Comparison of ENCODE assay signal across 18 cellular contexts in the genomic region with DNA sequence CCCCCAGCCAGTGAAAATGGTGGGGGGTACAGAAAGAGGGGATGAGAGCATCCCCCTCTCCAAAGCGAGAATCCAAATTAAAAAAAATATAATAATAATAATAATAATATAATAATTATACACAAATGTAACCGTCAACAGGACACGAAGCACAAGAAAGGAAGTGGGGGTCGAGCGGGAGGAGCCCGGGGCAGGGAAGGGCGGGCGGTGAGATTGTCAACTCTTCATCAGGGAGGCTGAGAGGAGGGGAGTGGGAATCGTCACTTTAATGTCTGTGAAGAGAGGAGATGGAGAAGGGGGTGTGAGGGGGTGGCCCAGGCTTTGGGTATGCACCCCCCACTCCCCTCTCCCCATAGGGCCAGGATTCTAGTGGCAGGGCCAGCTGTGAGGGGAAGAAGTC. TPM values are rescaled to one million over a fixed set of nuclear protein-coding genes. Genes with fewer than 3 reads are reported as not detected.
A peak's percentile ranks its signal among the peaks of the same experiment; 100 is the strongest.
DNase-seq lines count a peak whose midpoint lies in the region; ATAC-seq and TF ChIP-seq lines count a peak whose summit lies in the region.
"Had no signal": no experiment of that assay in that cellular context is flagged by ENCODE, and none has a peak within 500 bp of the region (broad histone marks: within the 10 kb centered on the region; RNA-seq: fewer than 3 reads in every experiment).

No MANE protein-coding gene starts in this region.

- CTCF ChIA-PET in MCF 10A (lab: Yijun Ruan, JAX) (interaction anchor here (0.6 to 1.3 kb wide), 5 partner anchors 10 to 141 kb away, joined by 3 to 6 read pairs (median 3); no protein-coding TSS in a partner anchor), mammary epithelial cell (lab: Charles Lee; ENCODE audit: low non-redundant PET) (no interaction called here), RWPE1 (lab: Yijun Ruan, JAX) (interaction anchor here (1.1 kb wide), 1 partner anchor 21 kb away, joined by 3 read pairs; no protein-coding TSS in a partner anchor)

- POLR2A ChIA-PET in MCF 10A (lab: Yijun Ruan, JAX): interaction anchor here (2.3 to 19.5 kb wide), 3 partner anchors 10 to 43 kb away, joined by 12 to 549 read pairs (median 25); a partner anchor contains a TSS
- POLR2A ChIA-PET in RWPE1 (lab: Yijun Ruan, JAX; ENCODE audit: low non-redundant PET): no interaction called here

- H3K4me1 ChIP-seq in mammary epithelial cell (ENCODE audit: insufficient read depth, low read length) (peaks cover under 1% of the 10 kb centered on the region), psoas muscle (peaks cover 68% of the 10 kb centered on the region), vagina (peaks cover 42% of the 10 kb centered on the region), upper lobe of right lung (peaks cover 29% of the 10 kb centered on the region)

- TF ChIP-seq CTCF in MCF 10A (IDR thresholded peaks at IDR 0.05; ENCODE audit: unreplicated experiment) (no peak), mammary epithelial cell (conservative IDR thresholded peaks at IDR 0.05 in 1 of 2, IDR thresholded peaks at IDR 0.05 in 1 of 2; ENCODE audit: extremely low read depth in 1 of 2, insufficient read depth in 1 of 2, low read depth in 1 of 2, low read length in 2 of 2) (no peak), coronary artery (IDR thresholded peaks at IDR 0.05) (no peak), psoas muscle (IDR thresholded peaks at IDR 0.05) (no peak), vagina (IDR thresholded peaks at IDR 0.05) (no peak), upper lobe of right lung (IDR thresholded peaks at IDR 0.05) (no peak), RWPE1 (conservative IDR thresholded peaks at IDR 0.05; ENCODE audit: low read depth) (no peak)

- H3K9ac ChIP-seq in mammary epithelial cell (ENCODE audit: insufficient read depth, low read length): no peak overlapping the region

- peak overlapping the region; percentile 82 for H3K27ac Mint-ChIP-seq in MCF 10A (ENCODE audit: low read depth, unreplicated experiment)

- no peak for TF ChIP-seq POLR2A in vagina (IDR thresholded peaks at IDR 0.05)

- H4K20me1 ChIP-seq in mammary epithelial cell (ENCODE audit: insufficient read depth, low read length): no peaks in the 10 kb centered on the region

- no peaks in the 10 kb centered on the region for H3K79me2 ChIP-seq in mammary epithelial cell (ENCODE audit: insufficient read depth, low read length)

- H2AFZ ChIP-seq in mammary epithelial cell (ENCODE audit: low read depth, low read length): no peak overlapping the region

- H3K36me3 ChIP-seq in mammary epithelial cell (ENCODE audit: insufficient read depth, low read length): no peaks in the 10 kb centered on the region
- H3K36me3 ChIP-seq in psoas muscle (ENCODE audit: insufficient read depth in 1 of 2, low read depth in 1 of 2): peaks cover 4 to 78% of the 10 kb centered on the region in 2 donors
- peaks cover 4 to 62% of the 10 kb centered on the region in 2 donors for H3K36me3 ChIP-seq in vagina
- H3K36me3 ChIP-seq in upper lobe of right lung: peaks cover 77% of the 10 kb centered on the region

- H3K9me3 ChIP-seq in mammary epithelial cell (replicated peaks; ENCODE audit: insufficient read depth, low read length): no peaks in the 10 kb centered on the region
- H3K9me3 ChIP-seq in psoas muscle: no peaks in the 10 kb centered on the region
- H3K9me3 ChIP-seq in vagina: no peaks in the 10 kb centered on the region
- no peaks in the 10 kb centered on the region for H3K9me3 ChIP-seq in upper lobe of right lung
- H3K9me3 ChIP-seq: Caco-2 had no signal

- intact Hi-C loops in MCF 10A (cut with micrococcal nuclease) (no loop called here), mammary epithelial cell (cut with micrococcal nuclease) (no loop called here), psoas muscle (cut with DNase I) (no loop called here), vagina (cut with DNase I) (no loop called here), upper lobe of right lung (cut with DNase I) (no loop called here)

- H3K36me3 Mint-ChIP-seq in MCF 10A (ENCODE audit: insufficient read depth, unreplicated experiment): peaks cover 77% of the 10 kb centered on the region

- H3K4me2 ChIP-seq in mammary epithelial cell (ENCODE audit: insufficient read depth, low read depth, low read length): no peak overlapping the region

- H3K4me3 ChIP-seq in mammary epithelial cell (replicated peaks in 1 of 3; ENCODE audit: insufficient read depth in 1 of 3, low read depth in 2 of 3, low read length in 3 of 3) (no peak overlapping the region), coronary artery (no peak overlapping the region), psoas muscle (no peak overlapping the region), vagina (no peak overlapping the region), upper lobe of right lung (no peak overlapping the region)

- BruUV-seq in MCF 10A (replicated peaks; lab: Mats Ljungman, UMichigan): no TSS peak
- BruUV-seq in mammary epithelial cell (replicated peaks; lab: Mats Ljungman, UMichigan): no TSS peak

- H3K27me3 ChIP-seq in mammary epithelial cell (ENCODE audit: insufficient read depth, low read length): no peaks in the 10 kb centered on the region
- no peaks in the 10 kb centered on the region for H3K27me3 ChIP-seq in psoas muscle (ENCODE audit: insufficient read depth in 3 of 3, low read length in 2 of 3)
- H3K27me3 ChIP-seq in vagina: no peaks in the 10 kb centered on the region
- H3K27me3 ChIP-seq in upper lobe of right lung: no peaks in the 10 kb centered on the region

- DNase-seq in MCF 10A (ENCODE audit: unreplicated experiment) (no peak), mammary epithelial cell (no peak), coronary artery (ENCODE audit: low spot score) (no peak), psoas muscle (no peak), vagina (ENCODE audit: extremely low spot score in 2 of 2) (no peak), upper lobe of right lung (no peak), G401 (ENCODE audit: low spot score) (no peak), RWPE1 (ENCODE audit: low spot score) (no peak)
- DNase-seq: C1 segment of cervical spinal cord; Caco-2; HCEC 1CT; NCI-H1436 treated with DMSO at 0.1 percent for 48 hours; NCI-H2081; NCI-H524; NK-92 treated with Interleukin-12 subunit alpha and Interleukin-12 subunit beta, amount 100 ng/mL, for 24 hours; OCI-M1; RPMI8226 had no signal

- WGBS in mammary epithelial cell (ENCODE audit: low coverage, missing lambda C conversion rate): 78% methylated on average over 9 of the region's 9 CpGs
- 69 to 82% (median 75%) methylated on average over 9 of the region's 9 CpGs for WGBS in psoas muscle, 3 donors

- H3K4me1 Mint-ChIP-seq in MCF 10A (ENCODE audit: insufficient read depth, unreplicated experiment): peaks cover 45% of the 10 kb centered on the region

- no peaks in the 10 kb centered on the region for H3K9me3 Mint-ChIP-seq in MCF 10A (ENCODE audit: unreplicated experiment)
- H3K9me3 Mint-ChIP-seq: IgD-negative memory B cell had no signal

- no peak overlapping the region for H3K4me3 Mint-ChIP-seq in MCF 10A (ENCODE audit: unreplicated experiment)

- H3K27ac ChIP-seq in mammary epithelial cell (ENCODE audit: insufficient read depth, low read depth, low read length): no peak overlapping the region
- peak overlapping the region; percentile 76 to 87 for H3K27ac ChIP-seq in coronary artery
- H3K27ac ChIP-seq in psoas muscle: peak overlapping the region; percentile 63
- H3K27ac ChIP-seq in vagina: peak overlapping the region; percentile 83
- no peak overlapping the region for H3K27ac ChIP-seq in upper lobe of right lung
- H3K27ac ChIP-seq in RWPE1: no peak overlapping the region

- dilution Hi-C loops in mammary epithelial cell (cut with HindIII; ENCODE audit: low sequenced_read_pairs): loop anchor here (5.0 to 10.0 kb wide), 2 partner anchors 57 to 65 kb away; no protein-coding TSS in a partner anchor

- H3K27me3 Mint-ChIP-seq in MCF 10A (ENCODE audit: insufficient read depth, unreplicated experiment): no peaks in the 10 kb centered on the region
- H3K27me3 Mint-ChIP-seq: IgD-negative memory B cell had no signal

- no peak for ATAC-seq in psoas muscle
- ATAC-seq in upper lobe of right lung: no peak

- in situ Hi-C loops in mammary epithelial cell (cut with MboI; ENCODE audit: low sequenced_read_pairs in 2 of 2) (no loop called here), G401 (cut with HindIII; ENCODE audit: low sequenced_read_pairs) (no loop called here)

RNA-seq across cellular contexts. Expression of a gene that starts 33.2 kb away (rescaled TPM):
- total RNA-seq in MCF 10A (2022) (113 and 131 TPM in 2 replicates), mammary epithelial cell (10 to 100 TPM in 1 of 2 donors, 1 to 10 TPM in 1; 9.2 to 34.3 TPM), psoas muscle (100 to 1,000 TPM; 126 to 258 (median 188) TPM), vagina (33.9 TPM), upper lobe of right lung (60.8 TPM)
- polyA plus RNA-seq in mammary epithelial cell (11.4 TPM), psoas muscle (10 to 100 TPM; 43.1 to 65.3 (median 58.4) TPM)
- polyA minus RNA-seq in mammary epithelial cell: 9.6 TPM
- total RNA-seq in G401 (2014; rRNA removed; shearing (Covaris generic)): 5.5 and 7.3 TPM in 2 replicates

Comparison
In these comparisons a context has a peak if more than half of its experiments do, and no peak if none do; other contexts are left out.
1. H3K27ac ChIP-seq: peak in coronary artery (2 of 2), psoas muscle (single experiment) and vagina (single experiment); none in mammary epithelial cell (single experiment), upper lobe of right lung (single experiment) and RWPE1 (single experiment).